Comparison of ENCODE assay signal across 1 cellular context in the genomic region with DNA sequence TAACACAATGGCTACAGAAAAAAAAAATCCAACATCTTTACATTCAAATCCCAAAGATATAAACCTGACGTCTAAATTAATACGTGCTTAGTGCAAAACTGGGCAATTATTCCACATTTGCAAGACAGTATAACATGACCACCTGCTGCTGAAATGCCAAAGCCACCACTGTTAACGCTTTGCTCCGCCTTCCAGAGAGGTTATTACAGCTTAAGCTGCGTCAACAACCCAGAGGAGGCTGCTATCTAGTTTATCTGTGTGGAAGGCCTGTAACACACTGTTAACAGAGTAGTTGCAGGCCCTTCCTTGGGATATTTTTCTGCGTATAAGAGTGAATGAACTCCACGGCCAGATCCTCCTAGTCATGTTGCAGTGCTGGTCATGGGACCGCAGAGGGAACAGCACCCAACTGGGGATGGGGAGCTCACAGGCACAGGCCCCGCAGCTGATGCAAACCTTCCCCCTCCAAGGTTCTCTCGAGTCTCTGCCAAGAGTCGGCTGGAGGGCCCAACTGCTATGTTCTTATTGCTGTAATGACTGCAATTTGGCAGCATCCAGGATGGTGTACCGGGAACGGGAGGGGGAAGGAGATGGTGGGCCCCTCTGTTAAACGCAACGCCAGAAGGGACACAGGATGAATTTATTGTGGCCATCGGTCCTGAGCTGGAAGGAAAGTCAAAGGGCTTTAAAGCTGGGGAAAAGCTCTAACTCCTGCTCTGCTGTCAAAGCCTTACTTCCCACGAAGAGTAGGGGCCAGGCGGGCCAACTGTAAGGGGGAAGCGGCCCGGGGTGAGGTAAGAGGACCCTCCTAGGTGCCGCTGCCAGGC.
TF ChIP-seq lines count a peak whose summit lies in the region.

No MANE protein-coding gene starts in this region.

TF ChIP-seq in K562, 482 proteins besides CTCF, POLR2A, EP300 and RAD21 (continued from another document and continues in another):
- TF ChIP-seq, protein P1, sequence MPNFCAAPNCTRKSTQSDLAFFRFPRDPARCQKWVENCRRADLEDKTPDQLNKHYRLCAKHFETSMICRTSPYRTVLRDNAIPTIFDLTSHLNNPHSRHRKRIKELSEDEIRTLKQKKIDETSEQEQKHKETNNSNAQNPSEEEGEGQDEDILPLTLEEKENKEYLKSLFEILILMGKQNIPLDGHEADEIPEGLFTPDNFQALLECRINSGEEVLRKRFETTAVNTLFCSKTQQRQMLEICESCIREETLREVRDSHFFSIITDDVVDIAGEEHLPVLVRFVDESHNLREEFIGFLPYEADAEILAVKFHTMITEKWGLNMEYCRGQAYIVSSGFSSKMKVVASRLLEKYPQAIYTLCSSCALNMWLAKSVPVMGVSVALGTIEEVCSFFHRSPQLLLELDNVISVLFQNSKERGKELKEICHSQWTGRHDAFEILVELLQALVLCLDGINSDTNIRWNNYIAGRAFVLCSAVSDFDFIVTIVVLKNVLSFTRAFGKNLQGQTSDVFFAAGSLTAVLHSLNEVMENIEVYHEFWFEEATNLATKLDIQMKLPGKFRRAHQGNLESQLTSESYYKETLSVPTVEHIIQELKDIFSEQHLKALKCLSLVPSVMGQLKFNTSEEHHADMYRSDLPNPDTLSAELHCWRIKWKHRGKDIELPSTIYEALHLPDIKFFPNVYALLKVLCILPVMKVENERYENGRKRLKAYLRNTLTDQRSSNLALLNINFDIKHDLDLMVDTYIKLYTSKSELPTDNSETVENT (CRISPR knock-in tag; IDR thresholded peaks at IDR 0.05): no peak
- TF ChIP-seq YBX1 (IDR thresholded peaks at IDR 0.05): no peak
- no peak for TF ChIP-seq DACH1 (IDR thresholded peaks at IDR 0.05; ENCODE audit: partially characterized antibody)
- TF ChIP-seq NRF1 (conservative IDR thresholded peaks at IDR 0.05 in 1 of 2, IDR thresholded peaks at IDR 0.05 in 1 of 2): no peak
- peak; percentile 82 for TF ChIP-seq CREM (IDR thresholded peaks at IDR 0.05; ENCODE audit: low read depth)
- TF ChIP-seq, protein P2, sequence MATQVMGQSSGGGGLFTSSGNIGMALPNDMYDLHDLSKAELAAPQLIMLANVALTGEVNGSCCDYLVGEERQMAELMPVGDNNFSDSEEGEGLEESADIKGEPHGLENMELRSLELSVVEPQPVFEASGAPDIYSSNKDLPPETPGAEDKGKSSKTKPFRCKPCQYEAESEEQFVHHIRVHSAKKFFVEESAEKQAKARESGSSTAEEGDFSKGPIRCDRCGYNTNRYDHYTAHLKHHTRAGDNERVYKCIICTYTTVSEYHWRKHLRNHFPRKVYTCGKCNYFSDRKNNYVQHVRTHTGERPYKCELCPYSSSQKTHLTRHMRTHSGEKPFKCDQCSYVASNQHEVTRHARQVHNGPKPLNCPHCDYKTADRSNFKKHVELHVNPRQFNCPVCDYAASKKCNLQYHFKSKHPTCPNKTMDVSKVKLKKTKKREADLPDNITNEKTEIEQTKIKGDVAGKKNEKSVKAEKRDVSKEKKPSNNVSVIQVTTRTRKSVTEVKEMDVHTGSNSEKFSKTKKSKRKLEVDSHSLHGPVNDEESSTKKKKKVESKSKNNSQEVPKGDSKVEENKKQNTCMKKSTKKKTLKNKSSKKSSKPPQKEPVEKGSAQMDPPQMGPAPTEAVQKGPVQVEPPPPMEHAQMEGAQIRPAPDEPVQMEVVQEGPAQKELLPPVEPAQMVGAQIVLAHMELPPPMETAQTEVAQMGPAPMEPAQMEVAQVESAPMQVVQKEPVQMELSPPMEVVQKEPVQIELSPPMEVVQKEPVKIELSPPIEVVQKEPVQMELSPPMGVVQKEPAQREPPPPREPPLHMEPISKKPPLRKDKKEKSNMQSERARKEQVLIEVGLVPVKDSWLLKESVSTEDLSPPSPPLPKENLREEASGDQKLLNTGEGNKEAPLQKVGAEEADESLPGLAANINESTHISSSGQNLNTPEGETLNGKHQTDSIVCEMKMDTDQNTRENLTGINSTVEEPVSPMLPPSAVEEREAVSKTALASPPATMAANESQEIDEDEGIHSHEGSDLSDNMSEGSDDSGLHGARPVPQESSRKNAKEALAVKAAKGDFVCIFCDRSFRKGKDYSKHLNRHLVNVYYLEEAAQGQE (CRISPR knock-in tag; IDR thresholded peaks at IDR 0.05; ENCODE audit: low read depth): no peak
- no peak for TF ChIP-seq HMG20A (CRISPR knock-in tag; conservative IDR thresholded peaks at IDR 0.05)
- TF ChIP-seq NFRKB (IDR thresholded peaks at IDR 0.05; ENCODE audit: low read depth): peak; percentile 62; the same call in 1 of the 2 replicates
- TF ChIP-seq ZNF124 (CRISPR knock-in tag; IDR thresholded peaks at IDR 0.05): no peak
- no peak for TF ChIP-seq ZNF408 (CRISPR knock-in tag; IDR thresholded peaks at IDR 0.05; ENCODE audit: low read depth)
- no peak for TF ChIP-seq ZNF699 (CRISPR knock-in tag; IDR thresholded peaks at IDR 0.05; ENCODE audit: insufficient replicate concordance)
- no peak for TF ChIP-seq HOXB6 (CRISPR knock-in tag; IDR thresholded peaks at IDR 0.05; ENCODE audit: borderline replicate concordance)
- no peak for TF ChIP-seq SIX5 (IDR thresholded peaks at IDR 0.05; ENCODE audit: borderline replicate concordance in 1 of 2, insufficient read depth in 1 of 2, low read depth in 1 of 2, low read length in 2 of 2)
- peak in 1 of 2 experiments; percentile 59; a peak in 1 of 4 replicates for TF ChIP-seq HDAC1 (IDR thresholded peaks at IDR 0.05)
- TF ChIP-seq PPARD (CRISPR knock-in tag; IDR thresholded peaks at IDR 0.05): no peak
- 0 out of 2 replicates have a peak, but pooled peaks have one; percentile 46 for TF ChIP-seq CBFB (CRISPR knock-in tag; IDR thresholded peaks at IDR 0.05)
- TF ChIP-seq PTTG1 (tag; IDR thresholded peaks at IDR 0.05; ENCODE audit: low read depth): no peak
- TF ChIP-seq NBN (IDR thresholded peaks at IDR 0.05; ENCODE audit: low read depth): peak; percentile 5
- TF ChIP-seq ZNF561 (CRISPR knock-in tag; conservative IDR thresholded peaks at IDR 0.05): no peak
- no peak for TF ChIP-seq CHD7 (IDR thresholded peaks at IDR 0.05; ENCODE audit: low read depth, low read length)
- TF ChIP-seq ATF2 (CRISPR knock-in tag; IDR thresholded peaks at IDR 0.05): no peak
- TF ChIP-seq ZNF239 (CRISPR knock-in tag; IDR thresholded peaks at IDR 0.05): no peak
- TF ChIP-seq TAF1 (IDR thresholded peaks at IDR 0.05; ENCODE audit: control insufficient read depth, extremely low read depth, insufficient read depth, low read length, severe bottlenecking): peak; percentile 56
- TF ChIP-seq ESRRA (IDR thresholded peaks at IDR 0.05; ENCODE audit: borderline replicate concordance, low read depth): no peak
- peak; percentile 68; the same call in 1 of the 2 replicates for TF ChIP-seq SUPT5H (IDR thresholded peaks at IDR 0.05)
- no peak for TF ChIP-seq KAT2B (IDR thresholded peaks at IDR 0.05; ENCODE audit: low read depth, low read length)
- TF ChIP-seq MTA1 (IDR thresholded peaks at IDR 0.05; ENCODE audit: borderline replicate concordance): peak; percentile 36; the same call in 1 of the 2 replicates
- no peak for TF ChIP-seq CGGBP1 (CRISPR knock-in tag; IDR thresholded peaks at IDR 0.05)
- no peak for TF ChIP-seq PHB (CRISPR knock-in tag; IDR thresholded peaks at IDR 0.05)
- TF ChIP-seq ZNF589 (CRISPR knock-in tag; IDR thresholded peaks at IDR 0.05; ENCODE audit: low read depth): no peak
